ENCODE assay signal across 8 cellular contexts in genomic region chr12:132190012-132190755, GRCh38. TPM values are rescaled to one million over a fixed set of nuclear protein-coding genes. Genes with fewer than 3 reads are reported as not detected.
DNase-seq lines count a peak whose midpoint lies in the region; ATAC-seq and TF ChIP-seq lines count a peak whose summit lies in the region.

No MANE protein-coding gene starts in this region.

- intact Hi-C loops in mammary epithelial cell (cut with micrococcal nuclease) (no loop called here), uterus (cut with DNase I; ENCODE audit: low total_unique reads) (no loop called here)

- peak overlapping the region; percentile 81 for H3K4me3 ChIP-seq in ACC112 (ENCODE audit: low read depth, low read length)
- H3K4me3 ChIP-seq in mammary epithelial cell (replicated peaks in 1 of 3; ENCODE audit: insufficient read depth in 1 of 3, low read depth in 2 of 3, low read length in 3 of 3), result peak overlapping the region; percentile 44 to 61 (median 57)
- peak overlapping the region; percentile 44 to 46 for H3K4me3 ChIP-seq in uterus

- TF ChIP-seq CTCF in mammary epithelial cell (conservative IDR thresholded peaks at IDR 0.05 in 1 of 2, IDR thresholded peaks at IDR 0.05 in 1 of 2; ENCODE audit: extremely low read depth in 1 of 2, insufficient read depth in 1 of 2, low read depth in 1 of 2, low read length in 2 of 2) (no peak), uterus (IDR thresholded peaks at IDR 0.05) (no peak)

- no peaks in the 10 kb centered on the region for H4K20me1 ChIP-seq in mammary epithelial cell (ENCODE audit: insufficient read depth, low read length)

- H3K27me3 ChIP-seq in ACC112 (ENCODE audit: insufficient read depth, low read length) (peaks cover 20% of the 10 kb centered on the region), mammary epithelial cell (ENCODE audit: insufficient read depth, low read length) (no peaks in the 10 kb centered on the region), uterus (no peaks in the 10 kb centered on the region)

- dilution Hi-C loops in mammary epithelial cell (cut with HindIII; ENCODE audit: low sequenced_read_pairs), result loop anchor here (5.0 kb wide), 1 partner anchor 37 kb away; no protein-coding TSS in a partner anchor

- H3K36me3 ChIP-seq in ACC112 (ENCODE audit: insufficient read depth, low read length) (no peaks in the 10 kb centered on the region), mammary epithelial cell (ENCODE audit: insufficient read depth, low read length) (no peaks in the 10 kb centered on the region), uterus (no peaks in the 10 kb centered on the region)

- peak overlapping the region; percentile 4 for H3K9ac ChIP-seq in mammary epithelial cell (ENCODE audit: insufficient read depth, low read length)

- peak overlapping the region; percentile 90 for H2AFZ ChIP-seq in ACC112 (ENCODE audit: low read length, unreplicated experiment)
- peak overlapping the region; percentile 98 for H2AFZ ChIP-seq in mammary epithelial cell (ENCODE audit: low read depth, low read length)

- DNase-seq in mammary epithelial cell (no peak), lung microvascular endothelial cell (ENCODE audit: low read depth in 2 of 2) (peak; percentile 18 to 22), uterus (no peak), NCI-H526 treated with DMSO at 0.1 percent for 48 hours (lab: John Stamatoyannopoulos, UW) (no peak)
- no peak for DNase-seq in stimulated activated naive CD4-positive, alpha-beta T cell (lab: John Stamatoyannopoulos, UW)

- H3K27ac ChIP-seq in ACC112 (ENCODE audit: low read depth, low read length) (peak overlapping the region; percentile 18; the same call in 1 of the 2 replicates), mammary epithelial cell (ENCODE audit: insufficient read depth, low read depth, low read length) (no peak overlapping the region), uterus (peak overlapping the region; percentile 54 to 67)

- ATAC-seq in GM19023 (IDR thresholded peaks at IDR 0.05; ENCODE audit: unreplicated experiment), result peak; percentile 28
- peak; percentile 23 for ATAC-seq in HG03520 (IDR thresholded peaks at IDR 0.05; ENCODE audit: unreplicated experiment)

- WGBS in mammary epithelial cell (ENCODE audit: low coverage, missing lambda C conversion rate), result 9% methylated on average over 28 of the region's 59 CpGs

- H3K79me2 ChIP-seq in ACC112 (ENCODE audit: control insufficient read depth, insufficient read depth, low read length, unreplicated experiment), result no peaks in the 10 kb centered on the region
- H3K79me2 ChIP-seq in mammary epithelial cell (ENCODE audit: insufficient read depth, low read length), result no peaks in the 10 kb centered on the region

- in situ Hi-C loops in mammary epithelial cell (cut with MboI; ENCODE audit: low sequenced_read_pairs in 2 of 2), result no loop called here

- no TSS peak for BruUV-seq in mammary epithelial cell (replicated peaks; lab: Mats Ljungman, UMichigan)

- H3K4me2 ChIP-seq in mammary epithelial cell (ENCODE audit: insufficient read depth, low read depth, low read length), result peak overlapping the region; percentile 98

- CTCF ChIA-PET in mammary epithelial cell (lab: Charles Lee; ENCODE audit: low non-redundant PET), result interaction anchor here (0.6 kb wide), 1 partner anchor 139 kb away, joined by 3 read pairs; no protein-coding TSS in a partner anchor

- no peak for TF ChIP-seq POLR2A in uterus (IDR thresholded peaks at IDR 0.05)

- peaks cover 6% of the 10 kb centered on the region for H3K4me1 ChIP-seq in ACC112 (ENCODE audit: control insufficient read depth, insufficient read depth, low read length, unreplicated experiment)
- H3K4me1 ChIP-seq in mammary epithelial cell (ENCODE audit: insufficient read depth, low read length), result peaks cover 12% of the 10 kb centered on the region
- peaks cover 0 to 15% of the 10 kb centered on the region in 2 donors for H3K4me1 ChIP-seq in uterus

- H3K9me3 ChIP-seq in mammary epithelial cell (replicated peaks; ENCODE audit: insufficient read depth, low read length), result peaks cover 10% of the 10 kb centered on the region
- H3K9me3 ChIP-seq in uterus, result no peaks in the 10 kb centered on the region

RNA-seq across cellular contexts. Expression of gene NOC4L, which starts 45.9 kb away (rescaled TPM):
- 10 to 100 TPM; 17.5 to 27.7 TPM for total RNA-seq in mammary epithelial cell
- 10.3 TPM for polyA plus RNA-seq in mammary epithelial cell
- polyA minus RNA-seq in mammary epithelial cell, result 7.5 TPM
- total RNA-seq in lung microvascular endothelial cell, result 9.9 and 10.2 TPM in 2 replicates
- total RNA-seq in uterus, result 10 to 100 TPM in 1 of 4 donors, 1 to 10 TPM in 1, not detected in 2; 9.4 to 15.4 TPM

RNA-seq across cellular contexts. Expression of gene DDX51, which starts 46.1 kb away (rescaled TPM):
- total RNA-seq in mammary epithelial cell (10 to 100 TPM in 1 of 2 donors, 1 to 10 TPM in 1; 8.8 to 20.4 TPM), lung microvascular endothelial cell (3.7 and 5.8 TPM in 2 replicates), uterus (10 to 100 TPM in 3 of 4 donors, 1 to 10 TPM in 1; 7.9 to 53.3 (median 16.6) TPM)
- polyA plus RNA-seq in mammary epithelial cell, result 12.5 TPM
- polyA minus RNA-seq in mammary epithelial cell, result 17.8 TPM

Comparison
In these comparisons a context has a peak if more than half of its experiments do, and no peak if none do; other contexts are left out.
1. DNase-seq: peak in lung microvascular endothelial cell (2 of 2); none in mammary epithelial cell (single experiment), uterus (0 of 2), stimulated activated naive CD4-positive, alpha-beta T cell (0 of 6) and NCI-H526 treated with DMSO at 0.1 percent for 48 hours (single experiment).
2. Peak in every context shown above with its lines, with median percentiles within 50 percentile points of each other: H3K4me3 ChIP-seq.